ENCODE assay signal across 18 cellular contexts in genomic region chr13:76621726-76622125, GRCh38.
"Had no signal": no experiment of that assay in that cellular context is flagged by ENCODE, and none has a peak within 500 bp of the region (broad histone marks: within the 10 kb centered on the region; RNA-seq: fewer than 3 reads in every experiment).

No MANE protein-coding gene starts in this region.

- H3K27me3 ChIP-seq: MG63 had no signal

- H3K36me3 ChIP-seq: MG63 had no signal

- H3K4me3 ChIP-seq: MG63 had no signal

- DNase-seq: KBM-7, MG63, NCI-H1092, NCI-H1105 treated with DMSO at 0.1 percent for 48 hours, NCI-H1417 treated with DMSO at 0.1 percent for 48 hours, NCI-H146, NCI-H1930, NCI-H2081, NCI-H2107, NCI-H226, NCI-H446, NCI-H510A, NCI-H524 treated with DMSO at 0.1 percent for 48 hours, NCI-H69, NCI-H774, RPMI8226, SHP77 had no signal

- H3K4me2 ChIP-seq: SK-N-SH had no signal

- H3K9me3 ChIP-seq: MG63, SK-N-SH had no signal

- H3K9ac ChIP-seq: SK-N-SH had no signal
